2 cellular contexts compared by ENCODE assay signal in the genomic region with DNA sequence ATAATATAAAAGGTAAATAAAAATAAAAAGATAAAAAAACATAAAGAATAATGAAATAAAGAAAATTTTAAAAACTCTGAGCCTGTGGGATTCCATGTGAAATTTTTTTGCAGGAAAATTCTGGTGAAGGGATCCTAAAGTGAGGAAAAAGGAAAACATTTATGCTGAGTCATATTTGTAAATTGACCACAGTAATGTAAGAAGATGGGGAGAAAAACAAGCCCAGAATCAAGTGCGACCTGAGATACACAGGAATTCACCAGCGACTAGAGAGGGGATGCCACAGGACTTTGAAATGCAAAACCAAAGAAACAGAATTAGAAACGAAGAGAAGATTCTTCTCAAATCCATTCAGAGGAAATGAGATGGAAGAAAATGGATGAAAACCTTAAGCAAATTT.
TF ChIP-seq lines count a peak whose summit lies in the region.

No MANE protein-coding gene starts in this region.

TF ChIP-seq in HepG2, 621 proteins besides CTCF, POLR2A, EP300 and RAD21 (continued from another document):
- TF ChIP-seq GZF1 (CRISPR knock-in tag; IDR thresholded peaks at IDR 0.05) (no peak), SIN3A (IDR thresholded peaks at IDR 0.05; ENCODE audit: borderline replicate concordance, low read depth, low read length) (no peak), HIVEP1 (CRISPR knock-in tag; IDR thresholded peaks at IDR 0.05) (no peak), MAFK (conservative IDR thresholded peaks at IDR 0.05 in 1 of 2, IDR thresholded peaks at IDR 0.05 in 1 of 2; ENCODE audit: low read length in 2 of 2) (peak; percentile 49 to 56; a peak in 2 of 4 replicates), HDAC2 (CRISPR knock-in tag; IDR thresholded peaks at IDR 0.05) (no peak), NFE2L2 (IDR thresholded peaks at IDR 0.05; ENCODE audit: low read length) (peak; percentile 73), RXRA (CRISPR knock-in tag; IDR thresholded peaks at IDR 0.05) (no peak)
- TF ChIP-seq, protein P1, sequence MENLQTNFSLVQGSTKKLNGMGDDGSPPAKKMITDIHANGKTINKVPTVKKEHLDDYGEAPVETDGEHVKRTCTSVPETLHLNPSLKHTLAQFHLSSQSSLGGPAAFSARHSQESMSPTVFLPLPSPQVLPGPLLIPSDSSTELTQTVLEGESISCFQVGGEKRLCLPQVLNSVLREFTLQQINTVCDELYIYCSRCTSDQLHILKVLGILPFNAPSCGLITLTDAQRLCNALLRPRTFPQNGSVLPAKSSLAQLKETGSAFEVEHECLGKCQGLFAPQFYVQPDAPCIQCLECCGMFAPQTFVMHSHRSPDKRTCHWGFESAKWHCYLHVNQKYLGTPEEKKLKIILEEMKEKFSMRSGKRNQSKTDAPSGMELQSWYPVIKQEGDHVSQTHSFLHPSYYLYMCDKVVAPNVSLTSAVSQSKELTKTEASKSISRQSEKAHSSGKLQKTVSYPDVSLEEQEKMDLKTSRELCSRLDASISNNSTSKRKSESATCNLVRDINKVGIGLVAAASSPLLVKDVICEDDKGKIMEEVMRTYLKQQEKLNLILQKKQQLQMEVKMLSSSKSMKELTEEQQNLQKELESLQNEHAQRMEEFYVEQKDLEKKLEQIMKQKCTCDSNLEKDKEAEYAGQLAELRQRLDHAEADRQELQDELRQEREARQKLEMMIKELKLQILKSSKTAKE (CRISPR knock-in tag; IDR thresholded peaks at IDR 0.05; ENCODE audit: borderline replicate concordance) = no peak
- TF ChIP-seq, protein P2, sequence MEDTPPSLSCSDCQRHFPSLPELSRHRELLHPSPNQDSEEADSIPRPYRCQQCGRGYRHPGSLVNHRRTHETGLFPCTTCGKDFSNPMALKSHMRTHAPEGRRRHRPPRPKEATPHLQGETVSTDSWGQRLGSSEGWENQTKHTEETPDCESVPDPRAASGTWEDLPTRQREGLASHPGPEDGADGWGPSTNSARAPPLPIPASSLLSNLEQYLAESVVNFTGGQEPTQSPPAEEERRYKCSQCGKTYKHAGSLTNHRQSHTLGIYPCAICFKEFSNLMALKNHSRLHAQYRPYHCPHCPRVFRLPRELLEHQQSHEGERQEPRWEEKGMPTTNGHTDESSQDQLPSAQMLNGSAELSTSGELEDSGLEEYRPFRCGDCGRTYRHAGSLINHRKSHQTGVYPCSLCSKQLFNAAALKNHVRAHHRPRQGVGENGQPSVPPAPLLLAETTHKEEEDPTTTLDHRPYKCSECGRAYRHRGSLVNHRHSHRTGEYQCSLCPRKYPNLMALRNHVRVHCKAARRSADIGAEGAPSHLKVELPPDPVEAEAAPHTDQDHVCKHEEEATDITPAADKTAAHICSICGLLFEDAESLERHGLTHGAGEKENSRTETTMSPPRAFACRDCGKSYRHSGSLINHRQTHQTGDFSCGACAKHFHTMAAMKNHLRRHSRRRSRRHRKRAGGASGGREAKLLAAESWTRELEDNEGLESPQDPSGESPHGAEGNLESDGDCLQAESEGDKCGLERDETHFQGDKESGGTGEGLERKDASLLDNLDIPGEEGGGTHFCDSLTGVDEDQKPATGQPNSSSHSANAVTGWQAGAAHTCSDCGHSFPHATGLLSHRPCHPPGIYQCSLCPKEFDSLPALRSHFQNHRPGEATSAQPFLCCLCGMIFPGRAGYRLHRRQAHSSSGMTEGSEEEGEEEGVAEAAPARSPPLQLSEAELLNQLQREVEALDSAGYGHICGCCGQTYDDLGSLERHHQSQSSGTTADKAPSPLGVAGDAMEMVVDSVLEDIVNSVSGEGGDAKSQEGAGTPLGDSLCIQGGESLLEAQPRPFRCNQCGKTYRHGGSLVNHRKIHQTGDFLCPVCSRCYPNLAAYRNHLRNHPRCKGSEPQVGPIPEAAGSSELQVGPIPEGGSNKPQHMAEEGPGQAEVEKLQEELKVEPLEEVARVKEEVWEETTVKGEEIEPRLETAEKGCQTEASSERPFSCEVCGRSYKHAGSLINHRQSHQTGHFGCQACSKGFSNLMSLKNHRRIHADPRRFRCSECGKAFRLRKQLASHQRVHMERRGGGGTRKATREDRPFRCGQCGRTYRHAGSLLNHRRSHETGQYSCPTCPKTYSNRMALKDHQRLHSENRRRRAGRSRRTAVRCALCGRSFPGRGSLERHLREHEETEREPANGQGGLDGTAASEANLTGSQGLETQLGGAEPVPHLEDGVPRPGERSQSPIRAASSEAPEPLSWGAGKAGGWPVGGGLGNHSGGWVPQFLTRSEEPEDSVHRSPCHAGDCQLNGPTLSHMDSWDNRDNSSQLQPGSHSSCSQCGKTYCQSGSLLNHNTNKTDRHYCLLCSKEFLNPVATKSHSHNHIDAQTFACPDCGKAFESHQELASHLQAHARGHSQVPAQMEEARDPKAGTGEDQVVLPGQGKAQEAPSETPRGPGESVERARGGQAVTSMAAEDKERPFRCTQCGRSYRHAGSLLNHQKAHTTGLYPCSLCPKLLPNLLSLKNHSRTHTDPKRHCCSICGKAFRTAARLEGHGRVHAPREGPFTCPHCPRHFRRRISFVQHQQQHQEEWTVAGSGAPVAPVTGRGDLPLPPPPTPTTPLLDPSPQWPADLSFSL (CRISPR knock-in tag; IDR thresholded peaks at IDR 0.05) = no peak

TF ChIP-seq in WTC11, 78 proteins besides CTCF, POLR2A, EP300 and RAD21:
- TF ChIP-seq, protein P3, sequence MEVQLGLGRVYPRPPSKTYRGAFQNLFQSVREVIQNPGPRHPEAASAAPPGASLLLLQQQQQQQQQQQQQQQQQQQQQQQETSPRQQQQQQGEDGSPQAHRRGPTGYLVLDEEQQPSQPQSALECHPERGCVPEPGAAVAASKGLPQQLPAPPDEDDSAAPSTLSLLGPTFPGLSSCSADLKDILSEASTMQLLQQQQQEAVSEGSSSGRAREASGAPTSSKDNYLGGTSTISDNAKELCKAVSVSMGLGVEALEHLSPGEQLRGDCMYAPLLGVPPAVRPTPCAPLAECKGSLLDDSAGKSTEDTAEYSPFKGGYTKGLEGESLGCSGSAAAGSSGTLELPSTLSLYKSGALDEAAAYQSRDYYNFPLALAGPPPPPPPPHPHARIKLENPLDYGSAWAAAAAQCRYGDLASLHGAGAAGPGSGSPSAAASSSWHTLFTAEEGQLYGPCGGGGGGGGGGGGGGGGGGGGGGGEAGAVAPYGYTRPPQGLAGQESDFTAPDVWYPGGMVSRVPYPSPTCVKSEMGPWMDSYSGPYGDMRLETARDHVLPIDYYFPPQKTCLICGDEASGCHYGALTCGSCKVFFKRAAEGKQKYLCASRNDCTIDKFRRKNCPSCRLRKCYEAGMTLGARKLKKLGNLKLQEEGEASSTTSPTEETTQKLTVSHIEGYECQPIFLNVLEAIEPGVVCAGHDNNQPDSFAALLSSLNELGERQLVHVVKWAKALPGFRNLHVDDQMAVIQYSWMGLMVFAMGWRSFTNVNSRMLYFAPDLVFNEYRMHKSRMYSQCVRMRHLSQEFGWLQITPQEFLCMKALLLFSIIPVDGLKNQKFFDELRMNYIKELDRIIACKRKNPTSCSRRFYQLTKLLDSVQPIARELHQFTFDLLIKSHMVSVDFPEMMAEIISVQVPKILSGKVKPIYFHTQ (CRISPR knock-in tag; IDR thresholded peaks at IDR 0.05) = no peak
- TF ChIP-seq SP1 (CRISPR knock-in tag; conservative IDR thresholded peaks at IDR 0.05) (no peak), JUN (CRISPR knock-in tag; IDR thresholded peaks at IDR 0.05) (no peak), SMAD4 (CRISPR knock-in tag; IDR thresholded peaks at IDR 0.05) (no peak), ZNF396 (CRISPR knock-in tag; IDR thresholded peaks at IDR 0.05; ENCODE audit: borderline replicate concordance) (no peak), RELA (CRISPR knock-in tag; IDR thresholded peaks at IDR 0.05; ENCODE audit: borderline replicate concordance) (no peak), TCF7 (CRISPR knock-in tag; IDR thresholded peaks at IDR 0.05; ENCODE audit: low read depth) (no peak)
- TF ChIP-seq, protein P4, sequence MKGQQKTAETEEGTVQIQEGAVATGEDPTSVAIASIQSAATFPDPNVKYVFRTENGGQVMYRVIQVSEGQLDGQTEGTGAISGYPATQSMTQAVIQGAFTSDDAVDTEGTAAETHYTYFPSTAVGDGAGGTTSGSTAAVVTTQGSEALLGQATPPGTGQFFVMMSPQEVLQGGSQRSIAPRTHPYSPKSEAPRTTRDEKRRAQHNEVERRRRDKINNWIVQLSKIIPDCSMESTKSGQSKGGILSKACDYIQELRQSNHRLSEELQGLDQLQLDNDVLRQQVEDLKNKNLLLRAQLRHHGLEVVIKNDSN (CRISPR knock-in tag; IDR thresholded peaks at IDR 0.05) = no peak
- TF ChIP-seq, protein P5, sequence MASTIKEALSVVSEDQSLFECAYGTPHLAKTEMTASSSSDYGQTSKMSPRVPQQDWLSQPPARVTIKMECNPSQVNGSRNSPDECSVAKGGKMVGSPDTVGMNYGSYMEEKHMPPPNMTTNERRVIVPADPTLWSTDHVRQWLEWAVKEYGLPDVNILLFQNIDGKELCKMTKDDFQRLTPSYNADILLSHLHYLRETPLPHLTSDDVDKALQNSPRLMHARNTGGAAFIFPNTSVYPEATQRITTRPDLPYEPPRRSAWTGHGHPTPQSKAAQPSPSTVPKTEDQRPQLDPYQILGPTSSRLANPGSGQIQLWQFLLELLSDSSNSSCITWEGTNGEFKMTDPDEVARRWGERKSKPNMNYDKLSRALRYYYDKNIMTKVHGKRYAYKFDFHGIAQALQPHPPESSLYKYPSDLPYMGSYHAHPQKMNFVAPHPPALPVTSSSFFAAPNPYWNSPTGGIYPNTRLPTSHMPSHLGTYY (CRISPR knock-in tag; IDR thresholded peaks at IDR 0.05) = no peak
TF ChIP-seq in WTC11: peak in this region for 0.
